ENCODE assay signal across 8 cellular contexts in the genomic region with DNA sequence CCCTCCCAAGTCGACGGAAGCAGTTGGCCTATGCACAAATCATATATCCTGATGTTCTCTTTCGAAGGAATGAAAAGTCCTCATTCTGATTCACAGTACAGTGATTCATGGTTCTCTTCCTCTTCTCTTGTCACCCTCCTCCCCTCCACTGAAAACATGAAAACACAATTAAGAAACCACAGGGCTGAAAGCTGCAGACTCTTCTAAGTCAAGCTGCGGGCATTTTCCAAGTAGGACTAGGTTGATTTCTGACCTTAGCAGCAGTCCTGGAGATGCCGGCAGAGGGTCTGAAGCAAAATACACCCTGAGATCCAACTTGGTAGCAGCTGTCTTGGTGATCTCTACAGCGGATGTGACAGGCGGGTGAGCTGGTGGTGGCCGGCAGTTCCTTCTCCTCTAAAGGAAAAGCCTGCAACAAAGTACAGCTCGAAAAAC. TPM values are rescaled to one million over a fixed set of nuclear protein-coding genes. Genes with fewer than 3 reads are reported as not detected.
DNase-seq lines count a peak whose midpoint lies in the region; ATAC-seq and TF ChIP-seq lines count a peak whose summit lies in the region.

No MANE protein-coding gene starts in this region.

- H3K4me3 ChIP-seq in left lung: peak overlapping the region in 1 of 2 donors; percentile 23

- TF ChIP-seq CTCF in left lung (IDR thresholded peaks at IDR 0.05) (no peak), glutamatergic neuron (IDR thresholded peaks at IDR 0.05; ENCODE audit: partially characterized antibody, unreplicated experiment) (no peak)

- peak overlapping the region; percentile 63 for H3K4me3 Mint-ChIP-seq in activated T-helper 1 cell treated with anti-CD3 and anti-CD28 coated beads, Interleukin-12 subunit alpha, Interleukin-12 subunit beta, Interleukin-2, Interleukin-4 antibody, amounts not matched to agents 30 ng/mL and 10 ng/mL and 1 ng/mL, durations not matched to agents 14 hours and 24 hours and 36 hours
- H3K4me3 Mint-ChIP-seq in glutamatergic neuron (ENCODE audit: unreplicated experiment): no peak overlapping the region

- peak overlapping the region; percentile 7 for H3K27ac Mint-ChIP-seq in activated T-helper 1 cell treated with anti-CD3 and anti-CD28 coated beads, Interleukin-12 subunit alpha, Interleukin-12 subunit beta, Interleukin-2, Interleukin-4 antibody, amounts not matched to agents 30 ng/mL and 10 ng/mL and 1 ng/mL, durations not matched to agents 14 hours and 24 hours and 36 hours
- H3K27ac Mint-ChIP-seq in glutamatergic neuron (ENCODE audit: unreplicated experiment): no peak overlapping the region

- H3K27ac ChIP-seq in left lung: peak overlapping the region; percentile 65 to 89

- no peak for DNase-seq in activated T-helper 1 cell treated with anti-CD3 and anti-CD28 coated beads, Interleukin-12 subunit alpha, Interleukin-12 subunit beta, Interleukin-2, Interleukin-4 antibody, amounts not matched to agents 30 ng/mL and 10 ng/mL and 1 ng/mL, durations not matched to agents 14 hours and 24 hours and 36 hours (ENCODE audit: low spot score)
- DNase-seq in left lung (peak in 1 of 2 donors; percentile 52), activated gamma-delta T cell treated with Interleukin-2 at 50 U/mL for 16 hours (no peak), amniotic stem cell (lab: John Stamatoyannopoulos, UW) (no peak), glutamatergic neuron (no peak)

- H3K27me3 ChIP-seq in left lung: peaks cover 0 to 16% of the 10 kb centered on the region in 2 donors

- H3K4me1 ChIP-seq in left lung: peaks cover 0 to 66% of the 10 kb centered on the region in 2 donors

- H3K4me1 Mint-ChIP-seq in activated T-helper 1 cell treated with anti-CD3 and anti-CD28 coated beads, Interleukin-12 subunit alpha, Interleukin-12 subunit beta, Interleukin-2, Interleukin-4 antibody, amounts not matched to agents 30 ng/mL and 10 ng/mL and 1 ng/mL, durations not matched to agents 14 hours and 24 hours and 36 hours (ENCODE audit: low read depth): peaks cover 46% of the 10 kb centered on the region
- H3K4me1 Mint-ChIP-seq in glutamatergic neuron (ENCODE audit: low read depth, unreplicated experiment): peaks cover 14% of the 10 kb centered on the region

- no peaks in the 10 kb centered on the region for H3K36me3 ChIP-seq in left lung

- intact Hi-C loops in activated T-helper 1 cell treated with anti-CD3 and anti-CD28 coated beads, Interleukin-12 subunit alpha, Interleukin-12 subunit beta, Interleukin-2, Interleukin-4 antibody, amounts not matched to agents 30 ng/mL and 10 ng/mL and 1 ng/mL, durations not matched to agents 14 hours and 24 hours and 36 hours (cut with micrococcal nuclease): loop anchor here (5.0 to 10.0 kb wide), 9 partner anchors 187 to 1719 kb away; a partner anchor contains a TSS
- intact Hi-C loops in left lung (cut with DNase I): no loop called here

- ATAC-seq in GM18858 (IDR thresholded peaks at IDR 0.05; ENCODE audit: unreplicated experiment) (peak; percentile 30), HG03342 (IDR thresholded peaks at IDR 0.05; ENCODE audit: unreplicated experiment) (peak; percentile 31), left lung (peak; percentile 66), HG03045 (IDR thresholded peaks at IDR 0.05; ENCODE audit: unreplicated experiment) (no peak)

- H3K27me3 Mint-ChIP-seq in activated T-helper 1 cell treated with anti-CD3 and anti-CD28 coated beads, Interleukin-12 subunit alpha, Interleukin-12 subunit beta, Interleukin-2, Interleukin-4 antibody, amounts not matched to agents 30 ng/mL and 10 ng/mL and 1 ng/mL, durations not matched to agents 14 hours and 24 hours and 36 hours (ENCODE audit: insufficient read depth): peaks cover 66% of the 10 kb centered on the region
- peaks cover under 1% of the 10 kb centered on the region for H3K27me3 Mint-ChIP-seq in glutamatergic neuron (ENCODE audit: unreplicated experiment)

- peaks cover 2% of the 10 kb centered on the region for H3K36me3 Mint-ChIP-seq in activated T-helper 1 cell treated with anti-CD3 and anti-CD28 coated beads, Interleukin-12 subunit alpha, Interleukin-12 subunit beta, Interleukin-2, Interleukin-4 antibody, amounts not matched to agents 30 ng/mL and 10 ng/mL and 1 ng/mL, durations not matched to agents 14 hours and 24 hours and 36 hours (ENCODE audit: low read depth)
- no peaks in the 10 kb centered on the region for H3K36me3 Mint-ChIP-seq in glutamatergic neuron (ENCODE audit: unreplicated experiment)

- H3K9me3 ChIP-seq in left lung: no peaks in the 10 kb centered on the region

- no peaks in the 10 kb centered on the region for H3K9me3 Mint-ChIP-seq in activated T-helper 1 cell treated with anti-CD3 and anti-CD28 coated beads, Interleukin-12 subunit alpha, Interleukin-12 subunit beta, Interleukin-2, Interleukin-4 antibody, amounts not matched to agents 30 ng/mL and 10 ng/mL and 1 ng/mL, durations not matched to agents 14 hours and 24 hours and 36 hours
- H3K9me3 Mint-ChIP-seq in glutamatergic neuron (ENCODE audit: unreplicated experiment): peaks cover 3% of the 10 kb centered on the region

RNA-seq across cellular contexts. Expression of a gene that starts 6.2 kb away (rescaled TPM):
- 0.08 and 0.12 TPM in 2 replicates for total RNA-seq in activated T-helper 1 cell treated with anti-CD3 and anti-CD28 coated beads, Interleukin-12 subunit alpha, Interleukin-12 subunit beta, Interleukin-2, Interleukin-4 antibody, amounts not matched to agents 30 ng/mL and 10 ng/mL and 1 ng/mL, durations not matched to agents 14 hours and 24 hours and 36 hours
- total RNA-seq in left lung (10 to 100 TPM in 1 of 2 donors, 1 to 10 TPM in 1; 3.7 to 11.4 TPM), glutamatergic neuron (ENCODE audit: unreplicated experiment) (5.7 TPM)
